Comparison of ENCODE assay signal across 8 cellular contexts in genomic region chr19:58573658-58574164, GRCh38. TPM values are rescaled to one million over a fixed set of nuclear protein-coding genes. Genes with fewer than 3 reads are reported as not detected.
DNase-seq lines count a peak whose midpoint lies in the region; ATAC-seq and TF ChIP-seq lines count a peak whose summit lies in the region.

No MANE protein-coding gene starts in this region.

- H3K4me1 ChIP-seq in CD4-positive, CD25-positive, alpha-beta regulatory T cell (ENCODE audit: control insufficient read depth, insufficient read depth, low read length, poor library complexity, severe bottlenecking), result peaks cover 33% of the 10 kb centered on the region
- H3K4me1 ChIP-seq in OCI-LY3 (ENCODE audit: low read length), result peaks cover 17% of the 10 kb centered on the region
- no peaks in the 10 kb centered on the region for H3K4me1 ChIP-seq in endocrine pancreas (ENCODE audit: control insufficient read depth, insufficient read depth, low read length)
- peaks cover 22% of the 10 kb centered on the region for H3K4me1 ChIP-seq in neuron (ENCODE audit: insufficient read depth, low read length)

- H3K27me3 ChIP-seq in CD4-positive, CD25-positive, alpha-beta regulatory T cell (ENCODE audit: control insufficient read depth, insufficient read depth, low read length), result no peaks in the 10 kb centered on the region
- H3K27me3 ChIP-seq in OCI-LY3 (ENCODE audit: low read depth, low read length), result no peaks in the 10 kb centered on the region
- H3K27me3 ChIP-seq in endocrine pancreas (ENCODE audit: control insufficient read depth, insufficient read depth, low read length), result no peaks in the 10 kb centered on the region
- H3K27me3 ChIP-seq in neuron (ENCODE audit: insufficient read depth, low read length), result no peaks in the 10 kb centered on the region

- ATAC-seq in CD4-positive, CD25-positive, alpha-beta regulatory T cell (ENCODE audit: low read depth in 2 of 2), result no peak
- no peak for ATAC-seq in GM18861 (IDR thresholded peaks at IDR 0.05; ENCODE audit: unreplicated experiment)

- H2AFZ ChIP-seq in OCI-LY3 (ENCODE audit: low read depth, low read length) (0 out of 2 replicates have a peak overlapping the region, but pooled peaks have one; percentile 6), neuron (ENCODE audit: low read depth, low read length) (no peak overlapping the region)

- DNase-seq in CD4-positive, CD25-positive, alpha-beta regulatory T cell, result no peak
- DNase-seq in activated gamma-delta T cell (lab: John Stamatoyannopoulos, UW) (no peak), COLO829 (ENCODE audit: low spot score) (no peak), COR-L47 (lab: John Stamatoyannopoulos, UW) (no peak)

- H3K27ac ChIP-seq in CD4-positive, CD25-positive, alpha-beta regulatory T cell (ENCODE audit: insufficient read depth, low read length, poor library complexity, severe bottlenecking), result peak overlapping the region; percentile 100
- H3K27ac ChIP-seq in OCI-LY3 (ENCODE audit: low read length), result peak overlapping the region; percentile 3

- H3K27ac Mint-ChIP-seq in CD4-positive, CD25-positive, alpha-beta regulatory T cell, result peak overlapping the region; percentile 99 to 100 (median 100)

- H3K36me3 ChIP-seq in CD4-positive, CD25-positive, alpha-beta regulatory T cell (ENCODE audit: control insufficient read depth, insufficient read depth, low read length), result no peaks in the 10 kb centered on the region
- H3K36me3 ChIP-seq in OCI-LY3 (replicated peaks; ENCODE audit: low read depth, low read length) (peaks cover 19% of the 10 kb centered on the region), endocrine pancreas (ENCODE audit: control insufficient read depth, insufficient read depth, low read length) (no peaks in the 10 kb centered on the region), neuron (ENCODE audit: insufficient read depth, low read length) (peaks cover 8% of the 10 kb centered on the region)

- H3K9ac ChIP-seq in OCI-LY3 (ENCODE audit: low read length) (peak overlapping the region; percentile 28; the same call in 1 of the 2 replicates), endocrine pancreas (ENCODE audit: control insufficient read depth, insufficient read depth, low read length) (peak overlapping the region; percentile 50)

- peaks cover 10% of the 10 kb centered on the region for H3K27me3 Mint-ChIP-seq in CD4-positive, CD25-positive, alpha-beta regulatory T cell

- peak overlapping the region; percentile 73 for H3K4me2 ChIP-seq in OCI-LY3 (ENCODE audit: low read length)

- no peaks in the 10 kb centered on the region for H3K9me3 Mint-ChIP-seq in CD4-positive, CD25-positive, alpha-beta regulatory T cell

- H3K9me3 ChIP-seq in CD4-positive, CD25-positive, alpha-beta regulatory T cell (ENCODE audit: control insufficient read depth in 2 of 2, low read length in 2 of 2), result no peaks in the 10 kb centered on the region
- H3K9me3 ChIP-seq in OCI-LY3 (ENCODE audit: insufficient read depth, low read length), result no peaks in the 10 kb centered on the region
- no peaks in the 10 kb centered on the region for H3K9me3 ChIP-seq in endocrine pancreas (ENCODE audit: control insufficient read depth, low read length)
- no peaks in the 10 kb centered on the region for H3K9me3 ChIP-seq in neuron (ENCODE audit: low read length)

- H4K20me1 ChIP-seq in OCI-LY3 (ENCODE audit: insufficient read depth, low read length), result no peaks in the 10 kb centered on the region

- H3K4me3 ChIP-seq in CD4-positive, CD25-positive, alpha-beta regulatory T cell (ENCODE audit: low read depth, low read length), result peak overlapping the region; percentile 80
- H3K4me3 ChIP-seq in OCI-LY3 (ENCODE audit: low read length) (peak overlapping the region; percentile 92), endocrine pancreas (ENCODE audit: control insufficient read depth, insufficient read depth, low read length) (peak overlapping the region; percentile 78), neuron (ENCODE audit: low read length) (peak overlapping the region; percentile 56)

- TF ChIP-seq CTCF in OCI-LY3 (IDR thresholded peaks at IDR 0.05; ENCODE audit: low read depth, low read length), result no peak

- peaks cover 0 to 48% (median 28%) of the 10 kb centered on the region in 4 donors for H3K4me1 Mint-ChIP-seq in CD4-positive, CD25-positive, alpha-beta regulatory T cell

- peak overlapping the region; percentile 88 to 100 (median 97) for H3K4me3 Mint-ChIP-seq in CD4-positive, CD25-positive, alpha-beta regulatory T cell

- peaks cover 2% of the 10 kb centered on the region for H3K36me3 Mint-ChIP-seq in CD4-positive, CD25-positive, alpha-beta regulatory T cell

- H3K79me2 ChIP-seq in OCI-LY3 (ENCODE audit: low read length), result peaks cover 19% of the 10 kb centered on the region

RNA-seq across cellular contexts. Expression of gene MZF1, which starts 0.6 kb away (rescaled TPM):
- total RNA-seq in CD4-positive, CD25-positive, alpha-beta regulatory T cell, result 15.6 TPM
- polyA plus RNA-seq in CD4-positive, CD25-positive, alpha-beta regulatory T cell, result 1 to 10 TPM; 7.4 to 8.9 (median 7.9) TPM

RNA-seq across cellular contexts. Expression of gene UBE2M, which starts 15.3 kb away (rescaled TPM):
- 50.2 TPM for total RNA-seq in CD4-positive, CD25-positive, alpha-beta regulatory T cell
- polyA plus RNA-seq in CD4-positive, CD25-positive, alpha-beta regulatory T cell, result 10 to 100 TPM in 2 of 4 donors, 1 to 10 TPM in 2; 8.7 to 17.2 (median 12.9) TPM

RNA-seq across cellular contexts. Expression of gene CHMP2A, which starts 18.8 kb away (rescaled TPM):
- total RNA-seq in CD4-positive, CD25-positive, alpha-beta regulatory T cell, result 83.1 TPM
- polyA plus RNA-seq in CD4-positive, CD25-positive, alpha-beta regulatory T cell, result 100 to 1,000 TPM; 210 to 273 (median 240) TPM

RNA-seq across cellular contexts. Expression of gene TRIM28, which starts 29.8 kb away (rescaled TPM):
- 379 TPM for total RNA-seq in CD4-positive, CD25-positive, alpha-beta regulatory T cell
- 10 to 100 TPM; 34.5 to 52.4 (median 44.0) TPM for polyA plus RNA-seq in CD4-positive, CD25-positive, alpha-beta regulatory T cell

RNA-seq across cellular contexts. Expression of gene ZBTB45, which starts 54.1 kb away (rescaled TPM):
- total RNA-seq in CD4-positive, CD25-positive, alpha-beta regulatory T cell, result 8.0 TPM
- polyA plus RNA-seq in CD4-positive, CD25-positive, alpha-beta regulatory T cell, result 1 to 10 TPM; 4.2 to 5.7 (median 4.9) TPM
